Comparison of ENCODE assay signal across 8 cellular contexts in genomic region chr6:111423960-111424846, GRCh38. TPM values are rescaled to one million over a fixed set of nuclear protein-coding genes. Genes with fewer than 3 reads are reported as not detected.
A peak's percentile ranks its signal among the peaks of the same experiment; 100 is the strongest.
DNase-seq lines count a peak whose midpoint lies in the region; ATAC-seq and TF ChIP-seq lines count a peak whose summit lies in the region.

No MANE protein-coding gene starts in this region.

- WGBS in heart right ventricle, 2 donors, result 76 to 77% methylated on average over 5 of the region's 5 CpGs
- WGBS in esophagus squamous epithelium, 2 donors, result 72 to 80% methylated on average over 4 to 5 of the region's 5 CpGs

- ATAC-seq in heart right ventricle (peak in 6 of 8 donors; percentile 57 to 68 (median 64)), GM19397 (IDR thresholded peaks at IDR 0.05; ENCODE audit: unreplicated experiment) (no peak)

- no peak for TF ChIP-seq POLR2A in esophagus squamous epithelium (IDR thresholded peaks at IDR 0.05)

- TF ChIP-seq EP300 in Ishikawa (IDR thresholded peaks at IDR 0.05; ENCODE audit: borderline replicate concordance), result no peak

- H3K36me3 ChIP-seq in heart right ventricle (no peaks in the 10 kb centered on the region), esophagus squamous epithelium (peaks cover 0 to under 1% (median 0%) of the 10 kb centered on the region in 3 donors)

- TF ChIP-seq CTCF in heart right ventricle (IDR thresholded peaks at IDR 0.05) (no peak), esophagus squamous epithelium (IDR thresholded peaks at IDR 0.05) (no peak)

- DNase-seq in UCSD-AML1 (lab: John Stamatoyannopoulos, UW; ENCODE audit: unreplicated experiment) (peak; percentile 14), heart right ventricle (peak in 1 of 2 donors; percentile 38), smooth muscle cell of the brain vasculature (ENCODE audit: low read depth, low spot score) (peak; percentile 15), esophagus squamous epithelium (lab: John Stamatoyannopoulos, UW) (no peak), SW 1271 (lab: John Stamatoyannopoulos, UW) (no peak), OCI-M2 (lab: John Stamatoyannopoulos, UW; ENCODE audit: unreplicated experiment) (no peak)

- intact Hi-C loops in heart right ventricle (cut with DNase I), result loop anchor here in 1 of 10 donors (5.0 kb wide), 1 partner anchor 43 kb away; no protein-coding TSS in a partner anchor
- intact Hi-C loops in esophagus squamous epithelium (cut with DNase I), result no loop called here

- peak overlapping the region in 2 of 10 donors; percentile 27 to 37 for H3K27ac ChIP-seq in heart right ventricle
- peak overlapping the region in 1 of 4 donors; percentile 11 for H3K27ac ChIP-seq in esophagus squamous epithelium

- H3K27me3 ChIP-seq in heart right ventricle (no peaks in the 10 kb centered on the region), esophagus squamous epithelium (no peaks in the 10 kb centered on the region)

- H3K9me3 ChIP-seq in heart right ventricle, result peaks cover 0 to 18% (median 7%) of the 10 kb centered on the region in 11 donors
- peaks cover 0 to 8% (median 6%) of the 10 kb centered on the region in 3 donors for H3K9me3 ChIP-seq in esophagus squamous epithelium

- H3K4me1 ChIP-seq in heart right ventricle (peaks cover 0 to 54% (median 23%) of the 10 kb centered on the region in 9 donors), esophagus squamous epithelium (peaks cover 6 to 43% (median 9%) of the 10 kb centered on the region in 3 donors)

- no peak for TF ChIP-seq RAD21 in Ishikawa (IDR thresholded peaks at IDR 0.05; ENCODE audit: low read depth)

- H3K4me3 ChIP-seq in heart right ventricle, result no peak overlapping the region
- no peak overlapping the region for H3K4me3 ChIP-seq in esophagus squamous epithelium

TF ChIP-seq in Ishikawa, 13 proteins besides CTCF, POLR2A, EP300 and RAD21:
- TF ChIP-seq EGR1 (IDR thresholded peaks at IDR 0.05), result no peak
- no peak for TF ChIP-seq CREB1 (IDR thresholded peaks at IDR 0.05; ENCODE audit: low read depth)
- 0 out of 2 replicates have a peak, but pooled peaks have one; percentile 21 for TF ChIP-seq NFIC (IDR thresholded peaks at IDR 0.05)

RNA-seq across cellular contexts. Expression of gene REV3L, which starts 58.8 kb away (rescaled TPM):
- 10 to 100 TPM; 11.5 to 23.9 (median 13.9) TPM for total RNA-seq in heart right ventricle
- 10 to 100 TPM in 1 of 2 donors, 1 to 10 TPM in 1; 5.6 to 25.8 TPM for polyA plus RNA-seq in heart right ventricle
- 10 to 100 TPM in 3 of 4 donors, 1 to 10 TPM in 1; 7.0 to 47.1 (median 18.8) TPM for total RNA-seq in esophagus squamous epithelium

Comparison
In these comparisons a context has a peak if more than half of its experiments do, and no peak if none do; other contexts are left out.
1. DNase-seq: peak in UCSD-AML1 (single experiment) and smooth muscle cell of the brain vasculature (single experiment); none in esophagus squamous epithelium (single experiment), SW 1271 (0 of 2) and OCI-M2 (single experiment).